In the genomic region with DNA sequence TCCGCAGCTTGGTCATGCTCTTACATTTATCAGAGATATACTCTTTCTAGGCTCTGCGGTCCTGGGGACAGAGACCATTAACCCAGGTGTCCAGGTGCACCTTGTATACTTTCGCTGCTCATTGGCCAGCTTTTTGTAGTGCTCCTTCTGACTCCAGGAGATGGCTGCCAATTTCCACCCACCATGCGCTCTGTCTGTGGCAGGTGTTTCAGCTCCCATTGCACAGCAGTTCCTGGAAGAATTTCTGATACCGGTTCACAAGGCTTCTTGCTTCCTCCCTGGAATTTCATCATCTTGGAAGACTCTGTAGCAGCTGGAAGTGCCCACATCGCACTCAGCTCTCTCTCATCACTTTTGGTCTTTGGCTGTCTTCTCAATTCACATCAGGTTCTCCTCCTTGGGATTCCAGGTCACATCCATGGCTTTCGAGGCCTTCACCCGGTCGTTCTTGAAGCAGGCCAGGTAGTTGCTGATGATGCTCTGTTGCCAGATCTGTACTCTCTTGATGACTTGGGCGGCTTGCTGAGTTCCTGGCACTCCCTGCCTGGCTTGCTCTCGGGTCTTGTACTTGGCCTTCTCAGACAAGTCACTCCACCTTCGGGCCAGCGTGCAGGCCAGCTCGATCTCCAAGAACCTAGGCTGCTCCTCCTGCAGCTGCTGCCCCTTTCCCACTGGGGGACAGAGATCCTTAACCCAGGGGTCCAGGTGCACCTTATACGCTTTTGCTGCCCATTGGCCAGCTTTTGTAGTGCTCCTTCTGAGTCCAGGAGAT, we compare ENCODE assay signal across 20 cellular contexts.
"Had no signal": no experiment of that assay in that cellular context is flagged by ENCODE, and none has a peak within 500 bp of the region (broad histone marks: within the 10 kb centered on the region; RNA-seq: fewer than 3 reads in every experiment).

No MANE protein-coding gene starts in this region.

- FAIRE-seq: frontal cortex, islet of Langerhans had no signal

- H3K4me3 Mint-ChIP-seq: memory B cell, naive B cell, nephron, type B pancreatic cell had no signal

- H3K27ac Mint-ChIP-seq: memory B cell, naive B cell, nephron, type B pancreatic cell had no signal

- DNase-seq: effector CD4-positive, alpha-beta T cell; heart left ventricle; hypothalamus; kidney glomerular epithelial cell; naive B cell; posterior cingulate gyrus; stimulated activated CD4-positive, alpha-beta T cell treated with anti-CD3 and anti-CD28 coated beads, Interleukin-2, amount 100 ng/mL, for 24 hours; stimulated activated CD4-positive, alpha-beta T cell treated with anti-CD3 and anti-CD28 coated beads, Interleukin-4, amount 100 ng/mL, for 4 hours; stimulated activated naive CD4-positive, alpha-beta T cell treated with Interleukin-2 at 50 U/mL for 16 hours; thyroid gland; uterus had no signal

- H3K27me3 Mint-ChIP-seq: type B pancreatic cell had no signal

- ATAC-seq: heart left ventricle, sciatic nerve had no signal

- H3K36me3 ChIP-seq: heart left ventricle, neutrophil, thyroid gland, uterus had no signal

- H3K27ac ChIP-seq: coronary artery, heart left ventricle, neutrophil, skin epidermis, thyroid gland, uterus had no signal

- H3K4me1 ChIP-seq: heart left ventricle, uterus had no signal

- H3K4me1 Mint-ChIP-seq: memory B cell, naive B cell, nephron had no signal

- H3K4me3 ChIP-seq: coronary artery, heart left ventricle, skin epidermis, thyroid gland, uterus had no signal

- H3K9me3 Mint-ChIP-seq: memory B cell, naive B cell, nephron, type B pancreatic cell had no signal

- H3K27me3 ChIP-seq: heart left ventricle, neutrophil, thyroid gland, uterus had no signal

- H3K9me3 ChIP-seq: heart left ventricle, neutrophil, thyroid gland, uterus had no signal

- H3K36me3 Mint-ChIP-seq: memory B cell, naive B cell, type B pancreatic cell had no signal
